1 cellular context compared by ENCODE assay signal in genomic region chr4:56424697-56425514, GRCh38.
TF ChIP-seq lines count a peak whose summit lies in the region.

No MANE protein-coding gene starts in this region.

TF ChIP-seq in HCT116, 20 proteins besides CTCF, POLR2A, EP300 and RAD21 (continued from another document):
- TF ChIP-seq REST (IDR thresholded peaks at IDR 0.05; ENCODE audit: low read depth): no peak
- no peak for TF ChIP-seq SP1 (IDR thresholded peaks at IDR 0.05; ENCODE audit: low read depth)
- no peak for TF ChIP-seq FOSL1 (IDR thresholded peaks at IDR 0.05; ENCODE audit: low read depth)
- TF ChIP-seq TCF7L2 (IDR thresholded peaks at IDR 0.05; ENCODE audit: borderline replicate concordance, extremely low read depth, insufficient read depth, insufficient read length): no peak
- TF ChIP-seq SIN3A (IDR thresholded peaks at IDR 0.05; ENCODE audit: low read depth): no peak
- no peak for TF ChIP-seq EGR1 (IDR thresholded peaks at IDR 0.05; ENCODE audit: low read depth)
- TF ChIP-seq CEBPB (IDR thresholded peaks at IDR 0.05; ENCODE audit: low read depth): no peak
- no peak for TF ChIP-seq SRF (IDR thresholded peaks at IDR 0.05; ENCODE audit: low read depth)
